1 cellular context compared by ENCODE assay signal in genomic region chr7:74173866-74174605, GRCh38.
TF ChIP-seq lines count a peak whose summit lies in the region.

Gene EIF4H (plus strand): TSS chr7:74174356. CDS start chr7:74174384, 28 bp downstream.

TF ChIP-seq in WTC11, 78 proteins besides CTCF, POLR2A, EP300 and RAD21 (continued from another document):
- TF ChIP-seq HMGXB4 (CRISPR knock-in tag; IDR thresholded peaks at IDR 0.05): peak; percentile 56; the same call in 1 of the 2 replicates
- TF ChIP-seq ATF3 (CRISPR knock-in tag; conservative IDR thresholded peaks at IDR 0.05): no peak
- TF ChIP-seq SP1 (CRISPR knock-in tag; conservative IDR thresholded peaks at IDR 0.05): no peak; the same call in 1 of the 2 replicates
- TF ChIP-seq PREB (CRISPR knock-in tag; IDR thresholded peaks at IDR 0.05; ENCODE audit: borderline replicate concordance): no peak
- no peak for TF ChIP-seq E2F4 (CRISPR knock-in tag; IDR thresholded peaks at IDR 0.05; ENCODE audit: borderline replicate concordance, low read depth)
- TF ChIP-seq ARID4B (CRISPR knock-in tag; IDR thresholded peaks at IDR 0.05; ENCODE audit: borderline replicate concordance): peak; percentile 53; the same call in 1 of the 2 replicates
- peak; percentile 72; the same call in 1 of the 2 replicates for TF ChIP-seq ETV6 (CRISPR knock-in tag; IDR thresholded peaks at IDR 0.05)
- TF ChIP-seq USF2 (CRISPR knock-in tag; IDR thresholded peaks at IDR 0.05): peak; percentile 94
- TF ChIP-seq MAX (CRISPR knock-in tag; IDR thresholded peaks at IDR 0.05): peak; percentile 91
- TF ChIP-seq SMAD4 (CRISPR knock-in tag; IDR thresholded peaks at IDR 0.05): no peak
- peak; percentile 92 for TF ChIP-seq FOXP1 (CRISPR knock-in tag; IDR thresholded peaks at IDR 0.05; ENCODE audit: borderline replicate concordance)
- 0 out of 2 replicates have a peak, but pooled peaks have one; percentile 25 for TF ChIP-seq ZNF263 (CRISPR knock-in tag; IDR thresholded peaks at IDR 0.05; ENCODE audit: low read depth)
- peak; percentile 77 for TF ChIP-seq CREM (CRISPR knock-in tag; IDR thresholded peaks at IDR 0.05)
- TF ChIP-seq TCF7 (CRISPR knock-in tag; IDR thresholded peaks at IDR 0.05; ENCODE audit: low read depth): no peak
- TF ChIP-seq E2F5 (CRISPR knock-in tag; IDR thresholded peaks at IDR 0.05): peak; percentile 82; the same call in 1 of the 2 replicates
- TF ChIP-seq KAT7 (CRISPR knock-in tag; IDR thresholded peaks at IDR 0.05; ENCODE audit: borderline replicate concordance): peak; percentile 37; the same call in 1 of the 2 replicates
- no peak for TF ChIP-seq TEAD4 (CRISPR knock-in tag; IDR thresholded peaks at IDR 0.05)
- TF ChIP-seq CDX4 (CRISPR knock-in tag; IDR thresholded peaks at IDR 0.05; ENCODE audit: borderline replicate concordance): no peak
- TF ChIP-seq ZBTB21 (CRISPR knock-in tag; IDR thresholded peaks at IDR 0.05; ENCODE audit: borderline replicate concordance): no peak
- TF ChIP-seq ZNF423 (CRISPR knock-in tag; IDR thresholded peaks at IDR 0.05): peak; percentile 49; the same call in 1 of the 2 replicates
- peak; percentile 29; the same call in 1 of the 2 replicates for TF ChIP-seq ZNF416 (CRISPR knock-in tag; IDR thresholded peaks at IDR 0.05)
- TF ChIP-seq ZNF232 (CRISPR knock-in tag; IDR thresholded peaks at IDR 0.05): peak; percentile 86
- TF ChIP-seq AFF4 (CRISPR knock-in tag; IDR thresholded peaks at IDR 0.05; ENCODE audit: borderline replicate concordance): no peak
- TF ChIP-seq IRF1 (CRISPR knock-in tag; IDR thresholded peaks at IDR 0.05): no peak; the same call in 1 of the 2 replicates
- TF ChIP-seq ZNF121 (CRISPR knock-in tag; IDR thresholded peaks at IDR 0.05): peak; percentile 84
- peak; percentile 89; the same call in 1 of the 2 replicates for TF ChIP-seq TEAD1 (CRISPR knock-in tag; IDR thresholded peaks at IDR 0.05)
- TF ChIP-seq TP53 (CRISPR knock-in tag; IDR thresholded peaks at IDR 0.05): peak; percentile 81; the same call in 1 of the 2 replicates
